ENCODE assay signal across 19 cellular contexts in genomic region chr13:75769141-75769905, GRCh38.
DNase-seq lines count a peak whose midpoint lies in the region; ATAC-seq and TF ChIP-seq lines count a peak whose summit lies in the region.
"Had no signal": no experiment of that assay in that cellular context is flagged by ENCODE, and none has a peak within 500 bp of the region (broad histone marks: within the 10 kb centered on the region; RNA-seq: fewer than 3 reads in every experiment).

No MANE protein-coding gene starts in this region.

- TF ChIP-seq CTCF in type B pancreatic cell (conservative IDR thresholded peaks at IDR 0.05) (no peak), WTC11 (IDR thresholded peaks at IDR 0.05) (no peak)

- POLR2A ChIA-PET in WTC11 (lab: Charles Lee): no interaction called here

- intact Hi-C loops in left colon (cut with DNase I, micrococcal nuclease): no loop called here

- H3K9me3 Mint-ChIP-seq in type B pancreatic cell (peaks cover 20% of the 10 kb centered on the region), WTC11 (peaks cover 9% of the 10 kb centered on the region)

- ATAC-seq in left colon (peak; percentile 20), WTC11 (no peak)
- ATAC-seq: activated CD8-positive, alpha-beta T cell treated with anti-CD3 and anti-CD28 coated beads, Interleukin-2, amount 10 ng/mL, durations not matched to agents 7 days and 5 days; activated T-cell treated with anti-CD3 and anti-CD28 coated beads, Interleukin-2, amount 50 U/mL, for 4 hours had no signal

- H3K27ac Mint-ChIP-seq in type B pancreatic cell: peak overlapping the region; percentile 74
- no peak overlapping the region for H3K27ac Mint-ChIP-seq in WTC11
- H3K27ac Mint-ChIP-seq: activated CD8-positive, alpha-beta T cell treated with anti-CD3 and anti-CD28 coated beads, Interleukin-2, amount 10 ng/mL, durations not matched to agents 7 days and 5 days; activated naive CD4-positive, alpha-beta T cell treated with anti-CD3 and anti-CD28 coated beads for 36 hours; CD14-positive monocyte had no signal

- H3K36me3 Mint-ChIP-seq in type B pancreatic cell: peaks cover 24% of the 10 kb centered on the region
- H3K36me3 Mint-ChIP-seq in WTC11: no peaks in the 10 kb centered on the region
- H3K36me3 Mint-ChIP-seq: CD14-positive monocyte had no signal

- CTCF ChIA-PET in WTC11 (lab: Charles Lee): interaction anchor here (1.4 kb wide), 1 partner anchor 73 kb away, joined by 3 read pairs; no protein-coding TSS in a partner anchor

- H3K4me1 Mint-ChIP-seq in type B pancreatic cell (ENCODE audit: unreplicated experiment): peaks cover 40% of the 10 kb centered on the region
- H3K4me1 Mint-ChIP-seq in WTC11: peaks cover 16% of the 10 kb centered on the region
- H3K4me1 Mint-ChIP-seq: CD14-positive monocyte had no signal

- peak; percentile 4 for DNase-seq in NCI-H748 (lab: John Stamatoyannopoulos, UW; ENCODE audit: unreplicated experiment)
- no peak for DNase-seq in NCI-H748 treated with DMSO at 0.1 percent for 48 hours (lab: John Stamatoyannopoulos, UW)
- peak; percentile 35 for DNase-seq in RPMI7951 (ENCODE audit: low read depth)
- DNase-seq in left colon: no peak
- DNase-seq in type B pancreatic cell (ENCODE audit: extremely low spot score, unreplicated experiment): no peak
- no peak for DNase-seq in WTC11 (ENCODE audit: low spot score)
- no peak for DNase-seq in cerebellar cortex (ENCODE audit: low spot score)
- DNase-seq in hepatic stellate cell (ENCODE audit: low spot score): no peak
- DNase-seq: activated CD8-positive, alpha-beta T cell treated with anti-CD3 and anti-CD28 coated beads, Interleukin-2, amount 10 ng/mL, durations not matched to agents 7 days and 5 days; activated naive CD4-positive, alpha-beta T cell treated with anti-CD3 and anti-CD28 coated beads for 36 hours; activated T-cell treated with anti-CD3 and anti-CD28 coated beads, Interleukin-2, amount 50 U/mL, for 4 hours; MG63; NCI-H187 treated with DMSO at 0.1 percent for 48 hours; NCI-H2227 treated with DMSO at 0.1 percent for 48 hours; NK-92 treated with Interleukin-12 subunit alpha and Interleukin-12 subunit beta, amount 100 ng/mL, for 24 hours; Peyer's patch; T1000; uterus had no signal

- peak overlapping the region; percentile 37 for H3K4me3 Mint-ChIP-seq in type B pancreatic cell
- H3K4me3 Mint-ChIP-seq in WTC11: no peak overlapping the region
- H3K4me3 Mint-ChIP-seq: activated CD8-positive, alpha-beta T cell treated with anti-CD3 and anti-CD28 coated beads, Interleukin-2, amount 10 ng/mL, durations not matched to agents 7 days and 5 days; activated naive CD4-positive, alpha-beta T cell treated with anti-CD3 and anti-CD28 coated beads for 36 hours; activated T-cell treated with anti-CD3 and anti-CD28 coated beads, Interleukin-2, amount 50 U/mL, for 4 hours; CD14-positive monocyte had no signal

- H3K27me3 Mint-ChIP-seq in type B pancreatic cell (no peaks in the 10 kb centered on the region), WTC11 (ENCODE audit: low read depth) (no peaks in the 10 kb centered on the region)

TF ChIP-seq in WTC11, 78 proteins besides CTCF, POLR2A, EP300 and RAD21:
- TF ChIP-seq JUN (CRISPR knock-in tag; IDR thresholded peaks at IDR 0.05) (no peak), CDX4 (CRISPR knock-in tag; IDR thresholded peaks at IDR 0.05; ENCODE audit: borderline replicate concordance) (no peak), ZNF396 (CRISPR knock-in tag; IDR thresholded peaks at IDR 0.05; ENCODE audit: borderline replicate concordance) (no peak), NR2C2 (CRISPR knock-in tag; IDR thresholded peaks at IDR 0.05) (no peak), E2F5 (CRISPR knock-in tag; IDR thresholded peaks at IDR 0.05) (no peak), ZNF423 (CRISPR knock-in tag; IDR thresholded peaks at IDR 0.05) (no peak), ZNF671 (CRISPR knock-in tag; IDR thresholded peaks at IDR 0.05) (no peak), TCF7 (CRISPR knock-in tag; IDR thresholded peaks at IDR 0.05; ENCODE audit: low read depth) (no peak), CREM (CRISPR knock-in tag; IDR thresholded peaks at IDR 0.05) (no peak), ERG (CRISPR knock-in tag; IDR thresholded peaks at IDR 0.05) (no peak), SP1 (CRISPR knock-in tag; conservative IDR thresholded peaks at IDR 0.05) (no peak), MLX (CRISPR knock-in tag; IDR thresholded peaks at IDR 0.05) (no peak), NFATC4 (CRISPR knock-in tag; IDR thresholded peaks at IDR 0.05) (no peak), IRF1 (CRISPR knock-in tag; IDR thresholded peaks at IDR 0.05) (no peak), ATF6 (CRISPR knock-in tag; IDR thresholded peaks at IDR 0.05) (no peak)
TF ChIP-seq in WTC11: peak in this region for 0.

Comparison
In these comparisons a context has a peak if more than half of its experiments do, and no peak if none do; other contexts are left out.
1. DNase-seq: peak in NCI-H748 (single experiment) and RPMI7951 (single experiment); none in NCI-H748 treated with DMSO at 0.1 percent for 48 hours (single experiment), left colon (0 of 2), type B pancreatic cell (single experiment), WTC11 (single experiment), cerebellar cortex (single experiment) and hepatic stellate cell (single experiment).